ENCODE assay signal across 2 cellular contexts in genomic region chr17:47800686-47801085, GRCh38.
TF ChIP-seq lines count a peak whose summit lies in the region.

No MANE protein-coding gene starts in this region.

TF ChIP-seq in SK-N-SH, 30 proteins besides CTCF, POLR2A, EP300 and RAD21 (continued from another document):
- TF ChIP-seq ZBTB33 (IDR thresholded peaks at IDR 0.05; ENCODE audit: borderline replicate concordance, low read depth) (no peak), FOSL2 (IDR thresholded peaks at IDR 0.05; ENCODE audit: borderline replicate concordance, low read depth) (no peak), JUND (IDR thresholded peaks at IDR 0.05) (no peak), TAF1 (IDR thresholded peaks at IDR 0.05; ENCODE audit: borderline replicate concordance, low read depth, low read length) (no peak)

TF ChIP-seq in SK-N-SH treated with all-trans-retinoic acid at 6 μM for 48 hours, 23 proteins besides CTCF, POLR2A, EP300 and RAD21 (continued from another document):
- TF ChIP-seq, protein P1, sequence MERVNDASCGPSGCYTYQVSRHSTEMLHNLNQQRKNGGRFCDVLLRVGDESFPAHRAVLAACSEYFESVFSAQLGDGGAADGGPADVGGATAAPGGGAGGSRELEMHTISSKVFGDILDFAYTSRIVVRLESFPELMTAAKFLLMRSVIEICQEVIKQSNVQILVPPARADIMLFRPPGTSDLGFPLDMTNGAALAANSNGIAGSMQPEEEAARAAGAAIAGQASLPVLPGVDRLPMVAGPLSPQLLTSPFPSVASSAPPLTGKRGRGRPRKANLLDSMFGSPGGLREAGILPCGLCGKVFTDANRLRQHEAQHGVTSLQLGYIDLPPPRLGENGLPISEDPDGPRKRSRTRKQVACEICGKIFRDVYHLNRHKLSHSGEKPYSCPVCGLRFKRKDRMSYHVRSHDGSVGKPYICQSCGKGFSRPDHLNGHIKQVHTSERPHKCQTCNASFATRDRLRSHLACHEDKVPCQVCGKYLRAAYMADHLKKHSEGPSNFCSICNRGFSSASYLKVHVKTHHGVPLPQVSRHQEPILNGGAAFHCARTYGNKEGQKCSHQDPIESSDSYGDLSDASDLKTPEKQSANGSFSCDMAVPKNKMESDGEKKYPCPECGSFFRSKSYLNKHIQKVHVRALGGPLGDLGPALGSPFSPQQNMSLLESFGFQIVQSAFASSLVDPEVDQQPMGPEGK (CRISPR knock-in tag; IDR thresholded peaks at IDR 0.05; ENCODE audit: borderline replicate concordance): no peak
- TF ChIP-seq ARNTL (CRISPR knock-in tag; IDR thresholded peaks at IDR 0.05; ENCODE audit: borderline replicate concordance, low read depth): no peak
- TF ChIP-seq ZFP30 (CRISPR knock-in tag; IDR thresholded peaks at IDR 0.05): no peak
- no peak for TF ChIP-seq RARB (CRISPR knock-in tag; IDR thresholded peaks at IDR 0.05)
- no peak for TF ChIP-seq CREB5 (CRISPR knock-in tag; IDR thresholded peaks at IDR 0.05; ENCODE audit: low read depth)
- TF ChIP-seq TCF4 (CRISPR knock-in tag; IDR thresholded peaks at IDR 0.05; ENCODE audit: borderline replicate concordance): no peak
- TF ChIP-seq ESRRG (CRISPR knock-in tag; IDR thresholded peaks at IDR 0.05): no peak
- no peak for TF ChIP-seq ZC3H10 (CRISPR knock-in tag; IDR thresholded peaks at IDR 0.05)
- TF ChIP-seq BACH2 (CRISPR knock-in tag; IDR thresholded peaks at IDR 0.05; ENCODE audit: borderline replicate concordance): no peak
- TF ChIP-seq, protein P2, sequence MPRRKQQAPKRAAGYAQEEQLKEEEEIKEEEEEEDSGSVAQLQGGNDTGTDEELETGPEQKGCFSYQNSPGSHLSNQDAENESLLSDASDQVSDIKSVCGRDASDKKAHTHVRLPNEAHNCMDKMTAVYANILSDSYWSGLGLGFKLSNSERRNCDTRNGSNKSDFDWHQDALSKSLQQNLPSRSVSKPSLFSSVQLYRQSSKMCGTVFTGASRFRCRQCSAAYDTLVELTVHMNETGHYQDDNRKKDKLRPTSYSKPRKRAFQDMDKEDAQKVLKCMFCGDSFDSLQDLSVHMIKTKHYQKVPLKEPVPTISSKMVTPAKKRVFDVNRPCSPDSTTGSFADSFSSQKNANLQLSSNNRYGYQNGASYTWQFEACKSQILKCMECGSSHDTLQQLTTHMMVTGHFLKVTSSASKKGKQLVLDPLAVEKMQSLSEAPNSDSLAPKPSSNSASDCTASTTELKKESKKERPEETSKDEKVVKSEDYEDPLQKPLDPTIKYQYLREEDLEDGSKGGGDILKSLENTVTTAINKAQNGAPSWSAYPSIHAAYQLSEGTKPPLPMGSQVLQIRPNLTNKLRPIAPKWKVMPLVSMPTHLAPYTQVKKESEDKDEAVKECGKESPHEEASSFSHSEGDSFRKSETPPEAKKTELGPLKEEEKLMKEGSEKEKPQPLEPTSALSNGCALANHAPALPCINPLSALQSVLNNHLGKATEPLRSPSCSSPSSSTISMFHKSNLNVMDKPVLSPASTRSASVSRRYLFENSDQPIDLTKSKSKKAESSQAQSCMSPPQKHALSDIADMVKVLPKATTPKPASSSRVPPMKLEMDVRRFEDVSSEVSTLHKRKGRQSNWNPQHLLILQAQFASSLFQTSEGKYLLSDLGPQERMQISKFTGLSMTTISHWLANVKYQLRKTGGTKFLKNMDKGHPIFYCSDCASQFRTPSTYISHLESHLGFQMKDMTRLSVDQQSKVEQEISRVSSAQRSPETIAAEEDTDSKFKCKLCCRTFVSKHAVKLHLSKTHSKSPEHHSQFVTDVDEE (CRISPR knock-in tag; IDR thresholded peaks at IDR 0.05): no peak
- TF ChIP-seq CSRNP3 (CRISPR knock-in tag; IDR thresholded peaks at IDR 0.05): no peak
- TF ChIP-seq ZNF565 (CRISPR knock-in tag; conservative IDR thresholded peaks at IDR 0.05; ENCODE audit: low read depth): no peak
- no peak for TF ChIP-seq ZNF8 (CRISPR knock-in tag; IDR thresholded peaks at IDR 0.05)
- TF ChIP-seq SNAI2 (CRISPR knock-in tag; IDR thresholded peaks at IDR 0.05): no peak
- no peak for TF ChIP-seq GLIS3 (CRISPR knock-in tag; IDR thresholded peaks at IDR 0.05)
- no peak for TF ChIP-seq ZNF70 (CRISPR knock-in tag; IDR thresholded peaks at IDR 0.05)
